1 cellular context compared by ENCODE assay signal in the genomic region with DNA sequence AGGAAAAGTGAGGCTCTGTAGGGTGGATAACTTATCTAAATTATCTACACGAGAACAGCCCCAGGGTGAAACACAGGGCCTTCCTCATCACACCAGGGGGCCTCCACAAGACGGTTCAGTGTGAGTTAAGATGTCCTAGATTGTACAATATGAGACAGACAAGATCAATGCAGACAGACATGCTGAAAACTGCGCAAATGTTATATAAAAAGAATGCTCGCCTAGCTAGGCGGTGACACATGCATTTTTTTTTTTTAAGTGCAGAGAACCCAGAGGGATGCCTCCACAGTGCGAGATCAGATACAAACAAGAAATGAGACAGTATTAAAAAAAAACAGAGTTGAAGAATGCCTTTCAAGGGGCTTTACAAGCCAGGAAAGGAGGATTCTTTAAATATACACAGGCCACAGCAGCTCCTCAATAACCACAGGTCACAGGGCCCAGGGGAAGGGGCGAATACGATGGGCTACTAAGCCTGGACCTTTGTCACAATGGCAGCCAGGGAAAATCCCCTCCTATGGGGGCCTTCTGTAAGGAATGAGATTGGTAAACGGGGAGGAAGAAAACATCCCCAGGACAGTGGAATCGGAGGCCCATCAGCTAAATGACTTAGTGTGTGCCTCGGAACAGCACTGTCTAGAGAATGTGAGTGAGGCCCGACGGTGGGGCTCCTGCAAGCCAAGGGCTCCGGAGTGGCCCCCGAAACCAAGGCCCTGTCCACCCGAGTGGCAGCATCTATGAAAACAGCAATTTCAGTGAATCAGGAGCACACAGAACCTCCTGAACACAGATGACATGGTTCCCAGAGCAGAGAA.
TF ChIP-seq lines count a peak whose summit lies in the region.

No MANE protein-coding gene starts in this region.

TF ChIP-seq in WTC11, 78 proteins besides CTCF, POLR2A, EP300 and RAD21 (continued from another document):
- TF ChIP-seq, protein P1, sequence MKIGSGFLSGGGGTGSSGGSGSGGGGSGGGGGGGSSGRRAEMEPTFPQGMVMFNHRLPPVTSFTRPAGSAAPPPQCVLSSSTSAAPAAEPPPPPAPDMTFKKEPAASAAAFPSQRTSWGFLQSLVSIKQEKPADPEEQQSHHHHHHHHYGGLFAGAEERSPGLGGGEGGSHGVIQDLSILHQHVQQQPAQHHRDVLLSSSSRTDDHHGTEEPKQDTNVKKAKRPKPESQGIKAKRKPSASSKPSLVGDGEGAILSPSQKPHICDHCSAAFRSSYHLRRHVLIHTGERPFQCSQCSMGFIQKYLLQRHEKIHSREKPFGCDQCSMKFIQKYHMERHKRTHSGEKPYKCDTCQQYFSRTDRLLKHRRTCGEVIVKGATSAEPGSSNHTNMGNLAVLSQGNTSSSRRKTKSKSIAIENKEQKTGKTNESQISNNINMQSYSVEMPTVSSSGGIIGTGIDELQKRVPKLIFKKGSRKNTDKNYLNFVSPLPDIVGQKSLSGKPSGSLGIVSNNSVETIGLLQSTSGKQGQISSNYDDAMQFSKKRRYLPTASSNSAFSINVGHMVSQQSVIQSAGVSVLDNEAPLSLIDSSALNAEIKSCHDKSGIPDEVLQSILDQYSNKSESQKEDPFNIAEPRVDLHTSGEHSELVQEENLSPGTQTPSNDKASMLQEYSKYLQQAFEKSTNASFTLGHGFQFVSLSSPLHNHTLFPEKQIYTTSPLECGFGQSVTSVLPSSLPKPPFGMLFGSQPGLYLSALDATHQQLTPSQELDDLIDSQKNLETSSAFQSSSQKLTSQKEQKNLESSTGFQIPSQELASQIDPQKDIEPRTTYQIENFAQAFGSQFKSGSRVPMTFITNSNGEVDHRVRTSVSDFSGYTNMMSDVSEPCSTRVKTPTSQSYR (CRISPR knock-in tag; IDR thresholded peaks at IDR 0.05), result no peak
TF ChIP-seq in WTC11: peak in this region for 0.
